14 cellular contexts compared by ENCODE assay signal in the genomic region with DNA sequence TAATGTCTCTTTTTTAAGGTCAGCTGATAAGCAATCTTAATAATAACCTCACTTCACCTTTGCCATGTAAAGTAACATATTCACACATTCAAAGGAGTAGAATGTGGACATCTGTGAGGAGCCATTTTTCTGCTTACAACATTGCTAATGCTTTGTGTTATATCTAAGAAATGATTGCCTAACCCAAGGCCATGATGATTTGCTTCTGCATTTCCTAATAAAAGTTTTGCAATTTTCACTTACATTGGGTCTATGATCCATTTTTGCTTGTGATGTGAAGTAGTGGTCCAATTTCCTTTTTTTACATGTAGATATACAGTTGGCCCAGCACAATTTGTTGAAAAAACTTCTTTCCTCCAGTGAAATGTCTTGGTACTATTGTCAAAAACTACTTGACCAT.
"Had no signal": no experiment of that assay in that cellular context is flagged by ENCODE, and none has a peak within 500 bp of the region (broad histone marks: within the 10 kb centered on the region; RNA-seq: fewer than 3 reads in every experiment).

No MANE protein-coding gene starts in this region.

- H3K4me3 ChIP-seq: colonic mucosa, right lobe of liver, smooth muscle cell, thoracic aorta had no signal

- H3K9me3 ChIP-seq: colonic mucosa, right lobe of liver, thoracic aorta had no signal

- H2AFZ ChIP-seq: parathyroid adenoma had no signal

- H3K4me2 ChIP-seq: smooth muscle cell had no signal

- ATAC-seq: left cardiac atrium; natural killer cell treated with Interleukin-12 subunit alpha and Interleukin-12 subunit beta and Interleukin-15 and Interleukin-18, amount 100 ng/mL, for 72 hours had no signal

- H3K27me3 ChIP-seq: colonic mucosa, right lobe of liver had no signal

- H3K27ac ChIP-seq: colonic mucosa, parathyroid adenoma, right lobe of liver, thoracic aorta had no signal

- H3K36me3 ChIP-seq: colonic mucosa, thoracic aorta had no signal

- DNase-seq: activated CD4-positive, alpha-beta memory T cell treated with anti-CD3 and anti-CD28 coated beads for 36 hours; activated CD4-positive, alpha-beta T cell treated with anti-CD3 and anti-CD28 coated beads for 4 hours; activated gamma-delta T cell treated with Interleukin-2 at 50 U/mL for 16 hours; activated T-cell treated with anti-CD3 and anti-CD28 coated beads for 4 hours; colonic mucosa; endodermal cell; immature natural killer cell; left cardiac atrium; right lobe of liver; stimulated activated CD4-positive, alpha-beta T cell treated with anti-CD3 and anti-CD28 coated beads, Interleukin-4, amount 100 ng/mL, for 1 hour had no signal

- H3K4me1 ChIP-seq: colonic mucosa had no signal

- H3K9ac ChIP-seq: parathyroid adenoma had no signal
